2 cellular contexts compared by ENCODE assay signal in the genomic region with DNA sequence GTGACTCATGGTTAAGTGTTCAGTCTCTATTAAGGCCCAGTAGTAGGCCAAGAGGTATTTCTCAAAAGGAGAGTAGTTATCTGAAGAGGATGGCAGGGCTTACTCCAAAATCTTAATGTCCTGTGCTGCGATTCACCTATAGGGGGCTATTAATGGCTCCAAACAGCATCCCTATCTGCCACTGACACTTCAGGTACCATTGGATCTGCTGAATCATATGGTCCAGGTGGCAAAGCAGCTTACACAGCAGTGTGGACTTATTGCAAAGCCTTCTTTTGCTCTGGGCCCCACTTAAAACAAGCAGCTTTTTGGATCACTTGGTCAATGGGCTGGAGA.
TF ChIP-seq lines count a peak whose summit lies in the region.

No MANE protein-coding gene starts in this region.

TF ChIP-seq in IMR-90, 13 proteins besides CTCF, POLR2A, EP300 and RAD21:
- no peak for TF ChIP-seq SMC3 (IDR thresholded peaks at IDR 0.05; ENCODE audit: low read depth, low read length)
- TF ChIP-seq NFE2L2 (IDR thresholded peaks at IDR 0.05; ENCODE audit: low read depth, low read length) = no peak
- TF ChIP-seq RFX5 (IDR thresholded peaks at IDR 0.05; ENCODE audit: low read depth, low read length) = no peak
- TF ChIP-seq, protein P1, sequence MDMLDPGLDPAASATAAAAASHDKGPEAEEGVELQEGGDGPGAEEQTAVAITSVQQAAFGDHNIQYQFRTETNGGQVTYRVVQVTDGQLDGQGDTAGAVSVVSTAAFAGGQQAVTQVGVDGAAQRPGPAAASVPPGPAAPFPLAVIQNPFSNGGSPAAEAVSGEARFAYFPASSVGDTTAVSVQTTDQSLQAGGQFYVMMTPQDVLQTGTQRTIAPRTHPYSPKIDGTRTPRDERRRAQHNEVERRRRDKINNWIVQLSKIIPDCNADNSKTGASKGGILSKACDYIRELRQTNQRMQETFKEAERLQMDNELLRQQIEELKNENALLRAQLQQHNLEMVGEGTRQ (IDR thresholded peaks at IDR 0.05; ENCODE audit: low read depth, low read length) = no peak
- no peak for TF ChIP-seq BHLHE40 (IDR thresholded peaks at IDR 0.05; ENCODE audit: low read depth, low read length)
- TF ChIP-seq, protein P2, sequence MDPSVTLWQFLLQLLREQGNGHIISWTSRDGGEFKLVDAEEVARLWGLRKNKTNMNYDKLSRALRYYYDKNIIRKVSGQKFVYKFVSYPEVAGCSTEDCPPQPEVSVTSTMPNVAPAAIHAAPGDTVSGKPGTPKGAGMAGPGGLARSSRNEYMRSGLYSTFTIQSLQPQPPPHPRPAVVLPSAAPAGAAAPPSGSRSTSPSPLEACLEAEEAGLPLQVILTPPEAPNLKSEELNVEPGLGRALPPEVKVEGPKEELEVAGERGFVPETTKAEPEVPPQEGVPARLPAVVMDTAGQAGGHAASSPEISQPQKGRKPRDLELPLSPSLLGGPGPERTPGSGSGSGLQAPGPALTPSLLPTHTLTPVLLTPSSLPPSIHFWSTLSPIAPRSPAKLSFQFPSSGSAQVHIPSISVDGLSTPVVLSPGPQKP (IDR thresholded peaks at IDR 0.05; ENCODE audit: borderline replicate concordance, low read depth, low read length) = no peak
- no peak for TF ChIP-seq MAFK (IDR thresholded peaks at IDR 0.05; ENCODE audit: low read depth, low read length)
- TF ChIP-seq RCOR1 (IDR thresholded peaks at IDR 0.05; ENCODE audit: insufficient replicate concordance, low read length) = no peak
- no peak for TF ChIP-seq FOS (IDR thresholded peaks at IDR 0.05; ENCODE audit: low read depth, low read length)
- TF ChIP-seq MXI1 (IDR thresholded peaks at IDR 0.05; ENCODE audit: borderline replicate concordance, low read depth, low read length) = no peak
- TF ChIP-seq CEBPB (IDR thresholded peaks at IDR 0.05; ENCODE audit: low read depth, low read length) = no peak
- TF ChIP-seq CHD1 (IDR thresholded peaks at IDR 0.05; ENCODE audit: low read depth, low read length) = no peak
- no peak for TF ChIP-seq MAZ (IDR thresholded peaks at IDR 0.05; ENCODE audit: borderline replicate concordance, low read depth, low read length)

TF ChIP-seq in HEK293T, 16 proteins besides CTCF, POLR2A, EP300 and RAD21:
- TF ChIP-seq SP1 (IDR thresholded peaks at IDR 0.05) = no peak
- TF ChIP-seq TARDBP (IDR thresholded peaks at IDR 0.05) = no peak
- TF ChIP-seq HDGF (IDR thresholded peaks at IDR 0.05; ENCODE audit: borderline replicate concordance) = no peak
- no peak for TF ChIP-seq SUZ12 (IDR thresholded peaks at IDR 0.05)
- TF ChIP-seq FOXA1 (IDR thresholded peaks at IDR 0.05) = no peak
